1 cellular context compared by ENCODE assay signal in the genomic region with DNA sequence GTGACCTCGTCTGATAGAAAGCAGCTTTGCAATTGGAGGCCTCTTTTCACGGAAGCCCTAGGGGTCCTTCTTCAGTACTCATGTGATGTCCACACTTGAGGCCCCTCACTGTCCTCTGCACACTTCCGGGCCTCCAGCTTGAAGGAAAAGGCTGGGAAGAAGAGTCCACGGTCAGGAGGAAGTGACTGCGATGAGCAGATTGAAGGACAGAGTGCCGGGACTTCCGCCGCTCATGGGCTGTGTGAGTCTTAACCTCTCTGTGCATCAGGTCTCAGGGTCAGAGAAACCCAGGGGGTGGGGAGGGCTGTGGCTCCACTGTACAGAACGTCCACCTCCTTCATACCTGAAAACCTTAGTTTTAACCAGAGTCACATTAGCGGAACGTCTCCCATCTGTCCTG.
A peak's percentile ranks its signal among the peaks of the same experiment; 100 is the strongest.
TF ChIP-seq lines count a peak whose summit lies in the region.

No MANE protein-coding gene starts in this region.

TF ChIP-seq in K562, 482 proteins besides CTCF, POLR2A, EP300 and RAD21:
- TF ChIP-seq, protein P1, sequence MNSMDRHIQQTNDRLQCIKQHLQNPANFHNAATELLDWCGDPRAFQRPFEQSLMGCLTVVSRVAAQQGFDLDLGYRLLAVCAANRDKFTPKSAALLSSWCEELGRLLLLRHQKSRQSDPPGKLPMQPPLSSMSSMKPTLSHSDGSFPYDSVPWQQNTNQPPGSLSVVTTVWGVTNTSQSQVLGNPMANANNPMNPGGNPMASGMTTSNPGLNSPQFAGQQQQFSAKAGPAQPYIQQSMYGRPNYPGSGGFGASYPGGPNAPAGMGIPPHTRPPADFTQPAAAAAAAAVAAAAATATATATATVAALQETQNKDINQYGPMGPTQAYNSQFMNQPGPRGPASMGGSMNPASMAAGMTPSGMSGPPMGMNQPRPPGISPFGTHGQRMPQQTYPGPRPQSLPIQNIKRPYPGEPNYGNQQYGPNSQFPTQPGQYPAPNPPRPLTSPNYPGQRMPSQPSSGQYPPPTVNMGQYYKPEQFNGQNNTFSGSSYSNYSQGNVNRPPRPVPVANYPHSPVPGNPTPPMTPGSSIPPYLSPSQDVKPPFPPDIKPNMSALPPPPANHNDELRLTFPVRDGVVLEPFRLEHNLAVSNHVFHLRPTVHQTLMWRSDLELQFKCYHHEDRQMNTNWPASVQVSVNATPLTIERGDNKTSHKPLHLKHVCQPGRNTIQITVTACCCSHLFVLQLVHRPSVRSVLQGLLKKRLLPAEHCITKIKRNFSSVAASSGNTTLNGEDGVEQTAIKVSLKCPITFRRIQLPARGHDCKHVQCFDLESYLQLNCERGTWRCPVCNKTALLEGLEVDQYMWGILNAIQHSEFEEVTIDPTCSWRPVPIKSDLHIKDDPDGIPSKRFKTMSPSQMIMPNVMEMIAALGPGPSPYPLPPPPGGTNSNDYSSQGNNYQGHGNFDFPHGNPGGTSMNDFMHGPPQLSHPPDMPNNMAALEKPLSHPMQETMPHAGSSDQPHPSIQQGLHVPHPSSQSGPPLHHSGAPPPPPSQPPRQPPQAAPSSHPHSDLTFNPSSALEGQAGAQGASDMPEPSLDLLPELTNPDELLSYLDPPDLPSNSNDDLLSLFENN (IDR thresholded peaks at IDR 0.05; ENCODE audit: low read depth in 2 of 2, low read length in 2 of 2) = no peak
- TF ChIP-seq SPI1 (IDR thresholded peaks at IDR 0.05; ENCODE audit: borderline replicate concordance, low read depth, low read length) = 0 out of 2 replicates have a peak, but pooled peaks have one; percentile 22
